In the genomic region with DNA sequence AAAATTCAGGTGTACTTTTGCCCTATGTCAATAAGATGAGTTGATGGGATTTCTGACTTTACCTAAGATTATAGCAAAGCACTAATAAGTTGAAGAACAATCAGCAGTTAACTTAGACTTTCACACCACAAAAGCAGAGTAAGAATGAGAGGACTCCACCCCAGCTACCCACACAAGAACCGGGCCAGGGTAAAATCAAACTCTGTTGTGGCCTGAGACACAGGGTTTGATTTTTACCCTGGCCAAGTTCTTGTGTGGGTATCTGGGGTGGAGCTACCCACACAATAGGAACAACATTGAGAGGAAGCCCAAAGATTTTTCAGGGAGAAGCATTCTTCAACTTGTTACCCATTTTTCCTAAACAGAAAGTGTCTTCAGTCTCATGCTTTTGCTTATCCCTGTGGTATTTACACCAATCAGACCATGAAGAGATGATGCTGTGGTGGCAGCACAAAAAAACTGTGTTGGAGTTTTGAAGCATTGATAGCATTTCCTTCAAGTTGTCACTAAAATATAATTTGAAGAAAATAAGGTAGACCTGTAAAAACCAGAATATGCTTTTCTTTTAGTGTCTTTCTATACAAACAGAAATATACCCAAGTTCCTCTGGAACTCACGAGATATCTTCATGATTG, we compare ENCODE assay signal across 1 cellular context.
TF ChIP-seq lines count a peak whose summit lies in the region.

No MANE protein-coding gene starts in this region.

TF ChIP-seq in K562, 482 proteins besides CTCF, POLR2A, EP300 and RAD21:
- TF ChIP-seq, protein P1, sequence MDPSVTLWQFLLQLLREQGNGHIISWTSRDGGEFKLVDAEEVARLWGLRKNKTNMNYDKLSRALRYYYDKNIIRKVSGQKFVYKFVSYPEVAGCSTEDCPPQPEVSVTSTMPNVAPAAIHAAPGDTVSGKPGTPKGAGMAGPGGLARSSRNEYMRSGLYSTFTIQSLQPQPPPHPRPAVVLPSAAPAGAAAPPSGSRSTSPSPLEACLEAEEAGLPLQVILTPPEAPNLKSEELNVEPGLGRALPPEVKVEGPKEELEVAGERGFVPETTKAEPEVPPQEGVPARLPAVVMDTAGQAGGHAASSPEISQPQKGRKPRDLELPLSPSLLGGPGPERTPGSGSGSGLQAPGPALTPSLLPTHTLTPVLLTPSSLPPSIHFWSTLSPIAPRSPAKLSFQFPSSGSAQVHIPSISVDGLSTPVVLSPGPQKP (CRISPR knock-in tag; IDR thresholded peaks at IDR 0.05) = no peak
- TF ChIP-seq SMARCA5 (IDR thresholded peaks at IDR 0.05) (no peak), ZNF318 (IDR thresholded peaks at IDR 0.05; ENCODE audit: borderline replicate concordance in 1 of 2, low read depth in 1 of 2) (no peak), CTCFL (IDR thresholded peaks at IDR 0.05; ENCODE audit: borderline replicate concordance, insufficient read depth, low read depth, low read length, poor library complexity, severe bottlenecking) (no peak), KDM2B (CRISPR knock-in tag; IDR thresholded peaks at IDR 0.05) (no peak), ZNF3 (CRISPR knock-in tag; IDR thresholded peaks at IDR 0.05) (no peak), MLLT1 (IDR thresholded peaks at IDR 0.05) (no peak), ETV6 (IDR thresholded peaks at IDR 0.05; ENCODE audit: borderline replicate concordance in 1 of 2, low read depth in 2 of 2, low read length in 1 of 2) (no peak), ETV6 (CRISPR knock-in tag; IDR thresholded peaks at IDR 0.05; ENCODE audit: borderline replicate concordance) (no peak), XRCC3 (IDR thresholded peaks at IDR 0.05) (no peak), NFYB (IDR thresholded peaks at IDR 0.05; ENCODE audit: extremely low read depth, insufficient read length) (no peak), ZNF717 (CRISPR knock-in tag; IDR thresholded peaks at IDR 0.05) (no peak)
